1 cellular context compared by ENCODE assay signal in the genomic region with DNA sequence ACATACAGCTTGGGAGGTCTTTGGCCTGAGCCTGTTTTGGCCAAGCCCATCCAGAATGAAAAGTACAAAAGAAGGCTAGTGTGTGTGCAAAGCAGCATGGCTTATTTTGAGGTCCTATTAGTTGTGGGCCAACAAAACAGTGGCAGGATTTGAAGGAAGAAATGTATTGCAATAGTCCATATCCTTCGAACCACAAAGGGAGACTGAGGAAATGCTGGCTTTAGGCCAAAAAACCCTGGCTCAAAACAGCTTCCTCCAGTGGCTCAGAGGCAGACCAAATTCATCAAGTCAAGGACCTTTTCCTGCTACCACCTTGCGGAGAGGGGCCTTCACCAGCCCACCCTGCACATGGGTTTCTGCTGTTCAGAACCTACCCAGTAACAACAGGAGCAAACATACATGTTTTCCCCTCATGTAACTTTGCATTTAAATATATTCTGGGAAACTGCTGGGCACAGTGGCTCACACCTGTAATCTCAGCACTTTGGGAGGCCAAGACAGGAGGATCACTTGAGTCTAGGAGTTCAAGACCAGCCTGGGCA.
TF ChIP-seq lines count a peak whose summit lies in the region.

No MANE protein-coding gene starts in this region.

TF ChIP-seq in IMR-90, 13 proteins besides CTCF, POLR2A, EP300 and RAD21:
- TF ChIP-seq RFX5 (IDR thresholded peaks at IDR 0.05; ENCODE audit: low read depth, low read length) (no peak), RCOR1 (IDR thresholded peaks at IDR 0.05; ENCODE audit: insufficient replicate concordance, low read length) (no peak), NFE2L2 (IDR thresholded peaks at IDR 0.05; ENCODE audit: low read depth, low read length) (no peak), FOS (IDR thresholded peaks at IDR 0.05; ENCODE audit: low read depth, low read length) (no peak), MXI1 (IDR thresholded peaks at IDR 0.05; ENCODE audit: borderline replicate concordance, low read depth, low read length) (no peak), BHLHE40 (IDR thresholded peaks at IDR 0.05; ENCODE audit: low read depth, low read length) (no peak)
- TF ChIP-seq, protein P1, sequence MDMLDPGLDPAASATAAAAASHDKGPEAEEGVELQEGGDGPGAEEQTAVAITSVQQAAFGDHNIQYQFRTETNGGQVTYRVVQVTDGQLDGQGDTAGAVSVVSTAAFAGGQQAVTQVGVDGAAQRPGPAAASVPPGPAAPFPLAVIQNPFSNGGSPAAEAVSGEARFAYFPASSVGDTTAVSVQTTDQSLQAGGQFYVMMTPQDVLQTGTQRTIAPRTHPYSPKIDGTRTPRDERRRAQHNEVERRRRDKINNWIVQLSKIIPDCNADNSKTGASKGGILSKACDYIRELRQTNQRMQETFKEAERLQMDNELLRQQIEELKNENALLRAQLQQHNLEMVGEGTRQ (IDR thresholded peaks at IDR 0.05; ENCODE audit: low read depth, low read length): no peak
- TF ChIP-seq, protein P2, sequence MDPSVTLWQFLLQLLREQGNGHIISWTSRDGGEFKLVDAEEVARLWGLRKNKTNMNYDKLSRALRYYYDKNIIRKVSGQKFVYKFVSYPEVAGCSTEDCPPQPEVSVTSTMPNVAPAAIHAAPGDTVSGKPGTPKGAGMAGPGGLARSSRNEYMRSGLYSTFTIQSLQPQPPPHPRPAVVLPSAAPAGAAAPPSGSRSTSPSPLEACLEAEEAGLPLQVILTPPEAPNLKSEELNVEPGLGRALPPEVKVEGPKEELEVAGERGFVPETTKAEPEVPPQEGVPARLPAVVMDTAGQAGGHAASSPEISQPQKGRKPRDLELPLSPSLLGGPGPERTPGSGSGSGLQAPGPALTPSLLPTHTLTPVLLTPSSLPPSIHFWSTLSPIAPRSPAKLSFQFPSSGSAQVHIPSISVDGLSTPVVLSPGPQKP (IDR thresholded peaks at IDR 0.05; ENCODE audit: borderline replicate concordance, low read depth, low read length): no peak
TF ChIP-seq in IMR-90: peak in this region for 0.
